ENCODE assay signal across 8 cellular contexts in the genomic region with DNA sequence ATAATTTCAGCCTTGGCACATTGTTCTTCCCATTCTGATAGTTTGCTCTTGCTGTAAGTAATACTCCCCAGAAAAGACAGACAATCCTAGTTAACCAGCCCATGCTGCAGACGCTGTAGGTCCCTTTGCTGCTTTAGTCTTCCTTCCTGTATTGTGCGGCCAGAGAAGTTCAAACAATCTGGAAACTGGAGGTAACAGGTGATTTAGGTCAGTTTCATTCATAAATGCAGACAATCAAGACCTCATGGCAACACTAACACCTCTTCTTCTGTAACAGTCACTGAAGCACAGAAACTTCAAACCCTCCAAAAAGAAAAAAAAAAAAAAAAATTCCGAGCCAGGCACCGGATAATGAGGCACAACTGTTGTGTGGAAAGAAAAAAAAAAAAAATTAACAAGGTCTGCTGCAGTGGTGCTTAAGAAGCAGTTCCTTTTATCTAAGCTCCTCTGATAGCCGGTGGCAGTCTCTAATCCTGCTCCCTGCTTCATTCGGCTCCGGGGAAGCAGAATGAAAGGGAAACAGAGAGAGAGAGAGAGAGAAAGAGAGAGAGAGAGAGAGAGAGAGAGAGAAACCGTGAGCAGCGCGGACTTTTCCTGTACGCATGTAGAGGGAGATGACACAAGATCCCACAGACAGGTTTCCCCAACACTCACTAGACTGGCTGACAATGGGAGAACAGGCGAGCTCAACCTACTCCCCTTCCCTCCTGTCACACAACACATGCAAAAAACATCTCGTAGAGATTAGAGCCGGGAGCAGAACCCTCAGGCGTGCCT. TPM values are rescaled to one million over a fixed set of nuclear protein-coding genes. Genes with fewer than 3 reads are reported as not detected.
DNase-seq lines count a peak whose midpoint lies in the region; ATAC-seq and TF ChIP-seq lines count a peak whose summit lies in the region.

SEMA3A (minus strand) TSS at position 306 of the 777 bp plus-strand sequence; CDS start at position 103, 203 bp downstream.

- no peaks in the 10 kb centered on the region for H3K9me3 ChIP-seq in CD4-positive, alpha-beta memory T cell (ENCODE audit: control insufficient read depth in 1 of 2, low read length in 2 of 2)
- H3K9me3 ChIP-seq in PC-9 (ENCODE audit: insufficient read depth, low read depth): no peaks in the 10 kb centered on the region; the same call in 1 of the 2 replicates
- no peaks in the 10 kb centered on the region for H3K9me3 ChIP-seq in iPS-15b (ENCODE audit: control insufficient read depth, insufficient read depth, low read length)

- CTCF ChIA-PET in CD4-positive, alpha-beta memory T cell (lab: Charles Lee; ENCODE audit: partially characterized antibody): no interaction called here
- CTCF ChIA-PET in HEK293T (lab: Yijun Ruan, JAX): interaction anchor here (0.6 to 1.0 kb wide), 7 partner anchors 206 to 1398 kb away, joined by 3 to 9 read pairs (median 5); no protein-coding TSS in a partner anchor
- CTCF ChIA-PET in PC-9 (lab: Charles Lee): interaction anchor here (0.6 to 0.7 kb wide), 5 partner anchors 27 to 549 kb away, joined by 3 to 5 read pairs (median 4); no protein-coding TSS in a partner anchor
- CTCF ChIA-PET in MCF 10A (lab: Yijun Ruan, JAX): interaction anchor here (0.6 to 2.5 kb wide), 17 partner anchors 13 to 1355 kb away, joined by 3 to 13 read pairs (median 4); no protein-coding TSS in a partner anchor

- intact Hi-C loops in CD4-positive, alpha-beta memory T cell (cut with micrococcal nuclease): loop anchor here (10.0 kb wide), 1 partner anchor 830 kb away; no protein-coding TSS in a partner anchor
- intact Hi-C loops in PC-9 (cut with micrococcal nuclease; ENCODE audit: unreplicated experiment) (loop anchor here (5.0 to 10.0 kb wide), 2 partner anchors 333 to 510 kb away; no protein-coding TSS in a partner anchor), MCF 10A (cut with micrococcal nuclease) (loop anchor here (1.0 to 5.0 kb wide), 3 partner anchors 43 to 828 kb away; no protein-coding TSS in a partner anchor)

- no peaks in the 10 kb centered on the region for H4K20me1 ChIP-seq in PC-9 (ENCODE audit: insufficient read depth)

- H3K27ac Mint-ChIP-seq in CD4-positive, alpha-beta memory T cell: peak within 1 kb of the TSS in 5 of 7 donors; percentile 61 to 83 (median 81)
- peak within 1 kb of the TSS; percentile 33 for H3K27ac Mint-ChIP-seq in MCF 10A (ENCODE audit: low read depth, unreplicated experiment)

- peaks cover 0 to 2% (median 0%) of the 10 kb centered on the region in 8 donors for H3K9me3 Mint-ChIP-seq in CD4-positive, alpha-beta memory T cell
- no peaks in the 10 kb centered on the region for H3K9me3 Mint-ChIP-seq in MCF 10A (ENCODE audit: unreplicated experiment)

- no peaks in the 10 kb centered on the region; the same call in 1 of the 2 replicates for H3K9me2 ChIP-seq in PC-9 (ENCODE audit: insufficient read depth)

- H3K27me3 Mint-ChIP-seq in CD4-positive, alpha-beta memory T cell: no peaks in the 10 kb centered on the region
- H3K27me3 Mint-ChIP-seq in MCF 10A (ENCODE audit: insufficient read depth, unreplicated experiment): no peaks in the 10 kb centered on the region

- peak within 1 kb of the TSS; percentile 77 for H2AFZ ChIP-seq in PC-9

- no peak for ATAC-seq in GM19455 (IDR thresholded peaks at IDR 0.05; ENCODE audit: unreplicated experiment)

- POLR2A ChIA-PET in CD4-positive, alpha-beta memory T cell (lab: Charles Lee; ENCODE audit: partially characterized antibody): no interaction called here
- POLR2A ChIA-PET in HEK293T (lab: Yijun Ruan, JAX): interaction anchor here (0.7 to 1.4 kb wide), 2 partner anchors 16 to 32 kb away, joined by 3 read pairs; no protein-coding TSS in a partner anchor
- POLR2A ChIA-PET in PC-9 (lab: Charles Lee; ENCODE audit: unreplicated experiment): interaction anchor here (0.6 to 0.8 kb wide), 4 partner anchors 105 to 836 kb away, joined by 5 to 10 read pairs (median 6); no protein-coding TSS in a partner anchor
- POLR2A ChIA-PET in MCF 10A (lab: Yijun Ruan, JAX): interaction anchor here (0.6 to 1.5 kb wide), 12 partner anchors 11 to 1094 kb away, joined by 3 to 6 read pairs (median 4); no protein-coding TSS in a partner anchor

- H3K4me3 ChIP-seq in CD4-positive, alpha-beta memory T cell (ENCODE audit: low read length in 2 of 2): peak within 1 kb of the TSS in 1 of 2 donors; percentile 27
- H3K4me3 ChIP-seq in PC-9 (peak within 1 kb of the TSS; percentile 56), iPS-15b (ENCODE audit: low read depth, low read length) (peak within 1 kb of the TSS; percentile 61), retinal pigment epithelial cell (ENCODE audit: low read length) (peak within 1 kb of the TSS; percentile 77)

- peak within 1 kb of the TSS; percentile 85 to 92 (median 89) for H3K4me3 Mint-ChIP-seq in CD4-positive, alpha-beta memory T cell
- peak within 1 kb of the TSS; percentile 81 for H3K4me3 Mint-ChIP-seq in MCF 10A (ENCODE audit: unreplicated experiment)

- H3K27ac ChIP-seq in CD4-positive, alpha-beta memory T cell (ENCODE audit: low read depth, low read length): no peak within 1 kb of the TSS
- no peak within 1 kb of the TSS for H3K27ac ChIP-seq in PC-9

- H3F3A ChIP-seq in PC-9 (ENCODE audit: insufficient read depth, low read depth): no peaks in the 10 kb centered on the region

- TSS peak; percentile 72 for BruUV-seq in PC-9 (replicated peaks; lab: Mats Ljungman, UMichigan)
- BruUV-seq in MCF 10A (replicated peaks; lab: Mats Ljungman, UMichigan): TSS peak; percentile 72

- H3K4me1 ChIP-seq in CD4-positive, alpha-beta memory T cell (ENCODE audit: insufficient read depth, low read length): no peaks in the 10 kb centered on the region
- no peaks in the 10 kb centered on the region for H3K4me1 ChIP-seq in PC-9 (replicated peaks; ENCODE audit: insufficient read depth)
- peaks cover 14% of the 10 kb centered on the region for H3K4me1 ChIP-seq in iPS-15b (ENCODE audit: control insufficient read depth, insufficient read depth, low read length)

- peak within 1 kb of the TSS; percentile 80 for H3K4me2 ChIP-seq in PC-9

- no peaks in the 10 kb centered on the region for H3K79me2 ChIP-seq in PC-9 (ENCODE audit: low read depth)

- H3K36me3 Mint-ChIP-seq in CD4-positive, alpha-beta memory T cell: peaks cover 0 to 1% of the 10 kb centered on the region in 2 donors
- no peaks in the 10 kb centered on the region for H3K36me3 Mint-ChIP-seq in MCF 10A (ENCODE audit: insufficient read depth, unreplicated experiment)

- H3K36me3 ChIP-seq in CD4-positive, alpha-beta memory T cell (ENCODE audit: insufficient read depth, low read length): no peaks in the 10 kb centered on the region
- no peaks in the 10 kb centered on the region for H3K36me3 ChIP-seq in PC-9 (ENCODE audit: low read depth)
- H3K36me3 ChIP-seq in iPS-15b (ENCODE audit: control insufficient read depth, insufficient read depth, low read length): no peaks in the 10 kb centered on the region

- no peak within 1 kb of the TSS for H3K9ac ChIP-seq in iPS-15b (ENCODE audit: low read depth, low read length)

- peaks cover 4 to 16% (median 9%) of the 10 kb centered on the region in 4 donors for H3K4me1 Mint-ChIP-seq in CD4-positive, alpha-beta memory T cell
- peaks cover 6% of the 10 kb centered on the region for H3K4me1 Mint-ChIP-seq in MCF 10A (ENCODE audit: insufficient read depth, unreplicated experiment)

- peak in 4 of 5 donors; percentile 6 to 22 (median 14) for DNase-seq in CD4-positive, alpha-beta memory T cell
- DNase-seq in HEK293T (ENCODE audit: extremely low spot score) (peak; percentile 52), PC-9 (peak in 1 of 2 experiments; percentile 50), MCF 10A (ENCODE audit: unreplicated experiment) (peak; percentile 70), retinal pigment epithelial cell (ENCODE audit: low read depth) (no peak)
- no peak for DNase-seq in activated CD4-positive, CD25-positive, alpha-beta regulatory T cell treated with anti-CD3 and anti-CD28 coated beads, Interleukin-2, amount 50 U/mL, for 72 hours

- H3K27me3 ChIP-seq in CD4-positive, alpha-beta memory T cell (ENCODE audit: insufficient read depth, low read length): no peaks in the 10 kb centered on the region
- no peaks in the 10 kb centered on the region for H3K27me3 ChIP-seq in PC-9 (ENCODE audit: insufficient read depth, low read depth)
- no peaks in the 10 kb centered on the region for H3K27me3 ChIP-seq in iPS-15b (ENCODE audit: control insufficient read depth, insufficient read depth, low read length)

- TF ChIP-seq CTCF in PC-9 (conservative IDR thresholded peaks at IDR 0.05): peak; percentile 22; the same call in 1 of the 2 replicates
- TF ChIP-seq CTCF in MCF 10A (IDR thresholded peaks at IDR 0.05; ENCODE audit: unreplicated experiment): no peak
- TF ChIP-seq CTCF in retinal pigment epithelial cell (conservative IDR thresholded peaks at IDR 0.05; ENCODE audit: low read depth, low read length): no peak

TF ChIP-seq in HEK293T, 16 proteins besides CTCF, POLR2A, EP300 and RAD21:
- TF ChIP-seq L3MBTL2 (conservative IDR thresholded peaks at IDR 0.05) (peak; percentile 31; the same call in 1 of the 2 replicates), SP1 (IDR thresholded peaks at IDR 0.05) (no peak), NFRKB (IDR thresholded peaks at IDR 0.05) (no peak), ZNF384 (IDR thresholded peaks at IDR 0.05) (peak; percentile 95), FOXK2 (IDR thresholded peaks at IDR 0.05) (no peak), TARDBP (IDR thresholded peaks at IDR 0.05) (no peak), FOXA1 (IDR thresholded peaks at IDR 0.05) (no peak)
- TF ChIP-seq, protein P1, sequence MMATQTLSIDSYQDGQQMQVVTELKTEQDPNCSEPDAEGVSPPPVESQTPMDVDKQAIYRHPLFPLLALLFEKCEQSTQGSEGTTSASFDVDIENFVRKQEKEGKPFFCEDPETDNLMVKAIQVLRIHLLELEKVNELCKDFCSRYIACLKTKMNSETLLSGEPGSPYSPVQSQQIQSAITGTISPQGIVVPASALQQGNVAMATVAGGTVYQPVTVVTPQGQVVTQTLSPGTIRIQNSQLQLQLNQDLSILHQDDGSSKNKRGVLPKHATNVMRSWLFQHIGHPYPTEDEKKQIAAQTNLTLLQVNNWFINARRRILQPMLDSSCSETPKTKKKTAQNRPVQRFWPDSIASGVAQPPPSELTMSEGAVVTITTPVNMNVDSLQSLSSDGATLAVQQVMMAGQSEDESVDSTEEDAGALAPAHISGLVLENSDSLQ (IDR thresholded peaks at IDR 0.05): 0 out of 2 replicates have a peak, but pooled peaks have one; percentile 30

RNA-seq across cellular contexts. Expression of gene SEMA3A, which starts in this region (rescaled TPM):
- total RNA-seq in CD4-positive, alpha-beta memory T cell: under 1 TPM; 0.38 to 0.78 TPM
- polyA plus RNA-seq in CD4-positive, alpha-beta memory T cell: under 1 TPM in 1 of 2 donors, not detected in 1; 0.26 TPM
- 6.1 and 6.3 TPM in 2 replicates for total RNA-seq in PC-9 (2021)
- 1.5 and 3.2 TPM in 2 replicates for total RNA-seq in MCF 10A (2022)

Comparison
In these comparisons a context has a peak if more than half of its experiments do, and no peak if none do; other contexts are left out.
1. Peak in DNase-seq in CD4-positive, alpha-beta memory T cell; RNA of the gene not detected or under 1 TPM.
2. DNase-seq: peak in HEK293T (single experiment) and MCF 10A (single experiment); none in retinal pigment epithelial cell (single experiment) and activated CD4-positive, CD25-positive, alpha-beta regulatory T cell treated with anti-CD3 and anti-CD28 coated beads, Interleukin-2, amount 50 U/mL, for 72 hours (single experiment).